ENCODE assay signal across 1 cellular context in genomic region chr1:1321477-1321876, GRCh38.
A peak's percentile ranks its signal among the peaks of the same experiment; 100 is the strongest.
TF ChIP-seq lines count a peak whose summit lies in the region.

No MANE protein-coding gene starts in this region.

TF ChIP-seq in HepG2, 621 proteins besides CTCF, POLR2A, EP300 and RAD21:
- TF ChIP-seq ZNF567 (CRISPR knock-in tag; IDR thresholded peaks at IDR 0.05; ENCODE audit: borderline replicate concordance) (no peak), RBFOX2 (IDR thresholded peaks at IDR 0.05; ENCODE audit: low read depth, low read length) (peak; percentile 40; the same call in 1 of the 2 replicates)
